ENCODE assay signal across 10 cellular contexts in the genomic region with DNA sequence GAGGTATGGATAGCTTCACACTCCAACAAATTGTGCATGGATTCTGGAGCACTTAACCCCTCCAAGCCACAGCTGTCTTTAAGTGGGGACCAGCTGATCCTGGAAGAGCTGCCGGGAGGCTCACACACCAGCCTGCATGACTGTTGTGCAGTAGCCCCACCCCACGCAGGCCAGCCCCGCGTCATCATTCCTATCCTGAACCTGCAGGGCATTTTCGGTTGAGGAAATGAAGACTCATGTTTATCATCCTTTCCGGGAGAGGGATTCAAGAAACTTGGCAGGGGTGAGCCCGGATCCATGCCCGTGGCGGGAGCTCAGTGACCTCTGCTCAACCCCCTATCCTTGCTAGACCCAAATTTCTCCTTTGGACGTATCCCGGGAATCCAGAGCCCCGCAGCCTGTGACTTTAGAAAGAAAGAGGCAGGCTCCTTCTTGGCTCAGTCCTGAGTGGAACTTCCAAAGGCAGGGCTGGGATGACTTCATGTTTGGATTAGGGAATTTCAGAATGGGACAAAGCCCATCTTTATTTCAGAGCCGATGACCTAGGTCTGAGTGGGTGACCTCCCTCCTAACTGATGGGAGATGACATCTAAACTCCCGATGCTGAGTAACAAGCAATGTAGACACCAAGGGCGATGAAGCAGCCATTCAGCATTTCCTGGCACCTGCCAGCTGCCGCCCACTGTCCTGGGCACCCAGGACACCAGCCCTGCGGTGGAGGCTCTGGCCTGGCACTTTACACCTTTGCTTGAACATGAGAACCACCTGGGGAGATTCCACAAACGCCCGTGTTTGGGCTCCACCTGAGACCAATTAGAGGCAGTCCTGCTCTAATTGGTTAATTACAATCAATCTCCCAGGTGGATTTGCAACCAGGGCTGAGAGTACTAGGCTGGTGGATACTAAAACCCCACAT. TPM values are rescaled to one million over a fixed set of nuclear protein-coding genes. Genes with fewer than 3 reads are reported as not detected.
DNase-seq lines count a peak whose midpoint lies in the region; ATAC-seq and TF ChIP-seq lines count a peak whose summit lies in the region.
"Had no signal": no experiment of that assay in that cellular context is flagged by ENCODE, and none has a peak within 500 bp of the region (broad histone marks: within the 10 kb centered on the region; RNA-seq: fewer than 3 reads in every experiment).

No MANE protein-coding gene starts in this region.

- TF ChIP-seq CTCF in foreskin fibroblast (IDR thresholded peaks at IDR 0.05; ENCODE audit: low read depth, low read length) = no peak
- TF ChIP-seq CTCF in smooth muscle cell (IDR thresholded peaks at IDR 0.05; ENCODE audit: borderline replicate concordance, insufficient read depth, poor library complexity, severe bottlenecking) = no peak

- no peak for ATAC-seq in HG02884 (IDR thresholded peaks at IDR 0.05; ENCODE audit: unreplicated experiment)
- ATAC-seq: activated T-cell treated with anti-CD3 and anti-CD28 coated beads, Interleukin-2, amount 50 U/mL, for 72 hours had no signal

- H4K20me1 ChIP-seq in smooth muscle cell (ENCODE audit: low read depth) = no peaks in the 10 kb centered on the region

- H3K4me3 ChIP-seq in SJCRH30 (no peak overlapping the region), foreskin fibroblast (ENCODE audit: low read depth in 1 of 2, low read length in 2 of 2) (no peak overlapping the region), smooth muscle cell (no peak overlapping the region)

- no peaks in the 10 kb centered on the region for H3K4me1 ChIP-seq in SJCRH30
- peaks cover 3% of the 10 kb centered on the region for H3K4me1 ChIP-seq in smooth muscle cell (ENCODE audit: low read depth)

- no peak overlapping the region for H3K9ac ChIP-seq in smooth muscle cell (ENCODE audit: low read depth)

- H3F3A ChIP-seq in smooth muscle cell (ENCODE audit: low read depth) = no peaks in the 10 kb centered on the region

- no peak overlapping the region for H3K4me2 ChIP-seq in smooth muscle cell

- H3K79me2 ChIP-seq in smooth muscle cell (ENCODE audit: low read depth) = no peaks in the 10 kb centered on the region

- H3K36me3 ChIP-seq in SJCRH30 = no peaks in the 10 kb centered on the region
- H3K36me3 ChIP-seq in smooth muscle cell (ENCODE audit: low read depth) = no peaks in the 10 kb centered on the region

- H3K9me3 ChIP-seq in SJCRH30 (replicated peaks) = no peaks in the 10 kb centered on the region
- no peaks in the 10 kb centered on the region for H3K9me3 ChIP-seq in smooth muscle cell (replicated peaks; ENCODE audit: low read depth)

- DNase-seq in NCI-H2227 (lab: John Stamatoyannopoulos, UW; ENCODE audit: unreplicated experiment) (peak; percentile 8), NCI-H2227 treated with DMSO at 0.1 percent for 48 hours (lab: John Stamatoyannopoulos, UW) (no peak), SJCRH30 (peak; percentile 30 to 38), foreskin fibroblast (peak; percentile 44 to 85), smooth muscle cell (lab: John Stamatoyannopoulos, UW; ENCODE audit: unreplicated experiment) (no peak), HUDEP-2 (lab: John Stamatoyannopoulos, UW; ENCODE audit: unreplicated experiment in 76 of 76) (no peak)
- no peak for DNase-seq in activated naive CD4-positive, alpha-beta T cell (lab: John Stamatoyannopoulos, UW)
- DNase-seq: activated T-cell treated with anti-CD3 and anti-CD28 coated beads, Interleukin-2, amount 50 U/mL, for 72 hours; effector memory CD4-positive, alpha-beta T cell had no signal

- H3K27ac ChIP-seq in SJCRH30 (no peak overlapping the region), smooth muscle cell (ENCODE audit: low read depth) (peak overlapping the region; percentile 47)

- no peak overlapping the region for H2AFZ ChIP-seq in smooth muscle cell (ENCODE audit: low read depth)

- WGBS in smooth muscle cell (ENCODE audit: low lambda C conversion rate) = 80% methylated on average over 19 of the region's 19 CpGs

- no peaks in the 10 kb centered on the region for H3K27me3 ChIP-seq in SJCRH30
- H3K27me3 ChIP-seq in smooth muscle cell (ENCODE audit: low read depth) = no peaks in the 10 kb centered on the region

RNA-seq across cellular contexts. Expression of gene CMIP, which starts 43.3 kb away (rescaled TPM):
- total RNA-seq in SJCRH30 (2014; rRNA removed; shearing (Covaris generic)) = 12.2 and 12.9 TPM in 2 replicates
- total RNA-seq in smooth muscle cell = 22.5 and 44.5 TPM in 2 replicates
- polyA plus RNA-seq in smooth muscle cell = 2.5 and 9.4 TPM in 2 replicates

Comparison
In these comparisons a context has a peak if more than half of its experiments do, and no peak if none do; other contexts are left out.
1. DNase-seq: peak in NCI-H2227 (single experiment), SJCRH30 (2 of 2) and foreskin fibroblast (2 of 2); none in NCI-H2227 treated with DMSO at 0.1 percent for 48 hours (single experiment), smooth muscle cell (single experiment), HUDEP-2 (0 of 76) and activated naive CD4-positive, alpha-beta T cell (0 of 4).